Comparison of ENCODE assay signal across 13 cellular contexts in the genomic region with DNA sequence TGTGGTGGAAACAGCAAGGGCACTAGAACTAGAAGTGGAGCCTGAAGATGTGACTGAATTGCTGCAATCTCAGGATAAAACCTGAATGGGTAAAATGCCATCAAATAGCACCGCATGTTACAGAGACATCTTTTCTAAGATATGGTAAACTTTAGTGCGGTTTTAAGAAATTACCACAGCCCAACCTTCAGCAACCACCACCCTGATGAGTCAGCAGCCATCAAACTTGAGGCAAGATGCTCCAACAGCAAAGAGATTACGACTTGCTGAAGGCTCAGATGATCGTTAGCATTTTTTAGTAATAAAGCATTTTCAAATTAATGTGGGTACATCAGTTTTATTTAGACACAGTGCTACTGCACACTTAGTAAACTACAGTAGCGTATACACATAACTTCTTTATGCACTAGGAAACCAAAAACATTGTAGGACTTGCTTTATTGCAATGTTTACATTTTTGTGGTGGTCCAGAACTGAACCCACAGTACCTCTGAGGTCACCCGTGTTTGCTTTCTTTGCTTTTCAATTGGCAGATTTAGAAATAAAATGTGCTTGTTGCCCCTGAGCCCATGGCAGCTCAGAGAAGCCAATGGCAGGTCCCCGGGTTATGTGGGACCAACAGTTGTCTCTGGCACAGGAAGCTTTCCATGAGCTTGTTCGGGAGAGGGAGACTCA. TPM values are rescaled to one million over a fixed set of nuclear protein-coding genes. Genes with fewer than 3 reads are reported as not detected.
A peak's percentile ranks its signal among the peaks of the same experiment; 100 is the strongest.
DNase-seq lines count a peak whose midpoint lies in the region; ATAC-seq and TF ChIP-seq lines count a peak whose summit lies in the region.
"Had no signal": no experiment of that assay in that cellular context is flagged by ENCODE, and none has a peak within 500 bp of the region (broad histone marks: within the 10 kb centered on the region; RNA-seq: fewer than 3 reads in every experiment).

No MANE protein-coding gene starts in this region.

- DNase-seq in activated CD4-positive, alpha-beta T cell treated with anti-CD3 and anti-CD28 coated beads for 36 hours = peak; percentile 37
- no peak for DNase-seq in activated CD4-positive, alpha-beta T cell treated with anti-CD3 and anti-CD28 coated beads for 4 hours
- DNase-seq in M059J (ENCODE audit: low read depth) = peak; percentile 86
- DNase-seq in activated naive CD8-positive, alpha-beta T cell treated with anti-CD3 and anti-CD28 coated beads, Interleukin-2, amount 10 ng/mL, durations not matched to agents 7 days and 5 days = no peak
- peak; percentile 92 for DNase-seq in mesenchymal stem cell
- no peak for DNase-seq in medulla oblongata (ENCODE audit: extremely low spot score)
- no peak for DNase-seq in osteocyte (ENCODE audit: extremely low spot score, unreplicated experiment)
- DNase-seq: activated CD4-positive, alpha-beta T cell treated with anti-CD3 and anti-CD28 coated beads, Interleukin-2, amount 50 U/mL, for 4 hours; NCI-H226; PC-9; spleen had no signal

- H3K79me1 ChIP-seq in mesenchymal stem cell (replicated peaks; ENCODE audit: low read length, poor library complexity, severe bottlenecking) = peaks cover 31% of the 10 kb centered on the region

- H3K23ac ChIP-seq in mesenchymal stem cell (ENCODE audit: low read length in 2 of 2) = no peak overlapping the region

- no peak overlapping the region for H3K4me2 ChIP-seq in mesenchymal stem cell (ENCODE audit: low read length, poor library complexity, severe bottlenecking)
- H3K4me2 ChIP-seq: PC-9 had no signal

- 52% methylated on average over 6 of the region's 8 CpGs for WGBS in mesenchymal stem cell

- H2BK5ac ChIP-seq in mesenchymal stem cell (ENCODE audit: low read depth, low read length, poor library complexity, severe bottlenecking) = no peak overlapping the region

- peaks cover 19% of the 10 kb centered on the region for H3K4me1 Mint-ChIP-seq in activated CD4-positive, alpha-beta T cell treated with anti-CD3 and anti-CD28 coated beads for 36 hours
- H3K4me1 Mint-ChIP-seq in activated naive CD8-positive, alpha-beta T cell treated with anti-CD3 and anti-CD28 coated beads, Interleukin-2, amount 10 ng/mL, durations not matched to agents 7 days and 5 days = peaks cover 22% of the 10 kb centered on the region
- H3K4me1 Mint-ChIP-seq in osteocyte (ENCODE audit: unreplicated experiment) = no peaks in the 10 kb centered on the region

- H3K36me3 Mint-ChIP-seq in activated CD4-positive, alpha-beta T cell treated with anti-CD3 and anti-CD28 coated beads for 36 hours (ENCODE audit: low read depth) = peaks cover 53% of the 10 kb centered on the region
- peaks cover 34% of the 10 kb centered on the region for H3K36me3 Mint-ChIP-seq in activated naive CD8-positive, alpha-beta T cell treated with anti-CD3 and anti-CD28 coated beads, Interleukin-2, amount 10 ng/mL, durations not matched to agents 7 days and 5 days
- H3K36me3 Mint-ChIP-seq in osteocyte (ENCODE audit: unreplicated experiment) = peaks cover 44% of the 10 kb centered on the region

- no peak overlapping the region for H2AK5ac ChIP-seq in mesenchymal stem cell (ENCODE audit: low read length, severe bottlenecking)

- no peak overlapping the region for H3K27ac ChIP-seq in mesenchymal stem cell (ENCODE audit: low read length, poor library complexity, severe bottlenecking)
- H3K27ac ChIP-seq: PC-9 had no signal

- H3K18ac ChIP-seq in mesenchymal stem cell (ENCODE audit: low read depth in 1 of 2, low read length in 2 of 2) = no peak overlapping the region

- intact Hi-C loops in activated CD4-positive, alpha-beta T cell treated with anti-CD3 and anti-CD28 coated beads for 36 hours (cut with DNase I, micrococcal nuclease) = no loop called here

- CTCF ChIA-PET in activated CD4-positive, alpha-beta T cell treated with anti-CD3 and anti-CD28 coated beads for 36 hours (lab: Charles Lee) = interaction anchor here (1.0 to 1.3 kb wide), 2 partner anchors 10 to 44 kb away, joined by 3 to 5 read pairs; no protein-coding TSS in a partner anchor

- H3K27me3 ChIP-seq in mesenchymal stem cell (ENCODE audit: control insufficient read depth in 1 of 2, insufficient read depth in 1 of 2, low read length in 2 of 2) = no peaks in the 10 kb centered on the region
- H3K27me3 ChIP-seq: spleen had no signal

- no peak overlapping the region for H3K4me3 Mint-ChIP-seq in activated CD4-positive, alpha-beta T cell treated with anti-CD3 and anti-CD28 coated beads for 36 hours
- peak overlapping the region; percentile 15 for H3K4me3 Mint-ChIP-seq in activated naive CD8-positive, alpha-beta T cell treated with anti-CD3 and anti-CD28 coated beads, Interleukin-2, amount 10 ng/mL, durations not matched to agents 7 days and 5 days
- no peak overlapping the region for H3K4me3 Mint-ChIP-seq in osteocyte (ENCODE audit: unreplicated experiment)

- no peak overlapping the region for H4K91ac ChIP-seq in mesenchymal stem cell (ENCODE audit: low read length)

- peaks cover 78 to 84% of the 10 kb centered on the region in 2 experiments for H3K36me3 ChIP-seq in mesenchymal stem cell (ENCODE audit: control insufficient read depth in 1 of 2, insufficient read depth in 2 of 2, low read depth in 1 of 2, low read length in 2 of 2)

- H3K4me1 ChIP-seq in mesenchymal stem cell (ENCODE audit: control insufficient read depth, insufficient read depth, low read depth, low read length) = no peaks in the 10 kb centered on the region

- H3K4me3 ChIP-seq in mesenchymal stem cell (ENCODE audit: insufficient read depth in 1 of 2, low read depth in 1 of 2, low read length in 2 of 2) = no peak overlapping the region
- H3K4me3 ChIP-seq: lung, PC-9, spleen had no signal

- H2BK120ac ChIP-seq in mesenchymal stem cell (ENCODE audit: low read depth, low read length) = no peak overlapping the region

- ATAC-seq in activated CD4-positive, alpha-beta T cell treated with anti-CD3 and anti-CD28 coated beads for 36 hours = peak; percentile 26
- ATAC-seq in activated naive CD8-positive, alpha-beta T cell treated with anti-CD3 and anti-CD28 coated beads, Interleukin-2, amount 10 ng/mL, durations not matched to agents 7 days and 5 days (ENCODE audit: low read depth) = peak; percentile 49
- no peak for ATAC-seq in GM21786 (IDR thresholded peaks at IDR 0.05; ENCODE audit: unreplicated experiment)

- no peak overlapping the region for H2BK15ac ChIP-seq in mesenchymal stem cell (ENCODE audit: low read depth, poor library complexity, severe bottlenecking)

- no peak overlapping the region for H3K27ac Mint-ChIP-seq in activated CD4-positive, alpha-beta T cell treated with anti-CD3 and anti-CD28 coated beads for 36 hours
- peak overlapping the region; percentile 6 for H3K27ac Mint-ChIP-seq in activated naive CD8-positive, alpha-beta T cell treated with anti-CD3 and anti-CD28 coated beads, Interleukin-2, amount 10 ng/mL, durations not matched to agents 7 days and 5 days
- no peak overlapping the region for H3K27ac Mint-ChIP-seq in osteocyte (ENCODE audit: unreplicated experiment)

- TF ChIP-seq CTCF in osteocyte (IDR thresholded peaks at IDR 0.05) = no peak

- no peaks in the 10 kb centered on the region for H3K9me3 ChIP-seq in mesenchymal stem cell (ENCODE audit: control insufficient read depth, low read length)
- H3K9me3 ChIP-seq: spleen had no signal

- no peak overlapping the region for H3K9ac ChIP-seq in mesenchymal stem cell (ENCODE audit: low read length)

- H2AFZ ChIP-seq in mesenchymal stem cell (ENCODE audit: low read depth, low read length) = no peak overlapping the region
- H2AFZ ChIP-seq: PC-9 had no signal

- no peak overlapping the region for H3K14ac ChIP-seq in mesenchymal stem cell (ENCODE audit: low read length in 2 of 2)

- H3K4ac ChIP-seq in mesenchymal stem cell (ENCODE audit: low read depth in 1 of 2, low read length in 2 of 2) = no peak overlapping the region

- POLR2A ChIA-PET in activated CD4-positive, alpha-beta T cell treated with anti-CD3 and anti-CD28 coated beads for 36 hours (lab: Charles Lee) = no interaction called here
- POLR2A ChIA-PET in activated naive CD8-positive, alpha-beta T cell treated with anti-CD3 and anti-CD28 coated beads, Interleukin-2, amount 10 ng/mL, durations not matched to agents 7 days and 5 days (lab: Charles Lee) = interaction anchor here (0.6 kb wide), 2 partner anchors 22 to 30 kb away, joined by 3 to 4 read pairs; no protein-coding TSS in a partner anchor

- no peaks in the 10 kb centered on the region for H3K9me3 Mint-ChIP-seq in activated CD4-positive, alpha-beta T cell treated with anti-CD3 and anti-CD28 coated beads for 36 hours (ENCODE audit: low read depth)
- H3K9me3 Mint-ChIP-seq in activated naive CD8-positive, alpha-beta T cell treated with anti-CD3 and anti-CD28 coated beads, Interleukin-2, amount 10 ng/mL, durations not matched to agents 7 days and 5 days = no peaks in the 10 kb centered on the region
- no peaks in the 10 kb centered on the region for H3K9me3 Mint-ChIP-seq in osteocyte (ENCODE audit: unreplicated experiment)

- no peak overlapping the region for H4K8ac ChIP-seq in mesenchymal stem cell (ENCODE audit: low read length)

- H2BK12ac ChIP-seq in mesenchymal stem cell (ENCODE audit: low read length in 2 of 2) = no peak overlapping the region

- no peaks in the 10 kb centered on the region for H3K27me3 Mint-ChIP-seq in activated CD4-positive, alpha-beta T cell treated with anti-CD3 and anti-CD28 coated beads for 36 hours
- no peaks in the 10 kb centered on the region for H3K27me3 Mint-ChIP-seq in activated naive CD8-positive, alpha-beta T cell treated with anti-CD3 and anti-CD28 coated beads, Interleukin-2, amount 10 ng/mL, durations not matched to agents 7 days and 5 days
- H3K27me3 Mint-ChIP-seq in osteocyte (ENCODE audit: unreplicated experiment) = no peaks in the 10 kb centered on the region

RNA-seq across cellular contexts. Expression of gene GOLGA3, which starts 15.9 kb away (rescaled TPM):
- 10 to 100 TPM; 36.7 to 38.5 TPM for total RNA-seq in activated CD4-positive, alpha-beta T cell treated with anti-CD3 and anti-CD28 coated beads for 36 hours
- 46.1 and 98.9 TPM in 2 replicates for total RNA-seq in M059J (2014; rRNA removed; shearing (Covaris generic))
- total RNA-seq in activated naive CD8-positive, alpha-beta T cell treated with anti-CD3 and anti-CD28 coated beads, Interleukin-2, amount 10 ng/mL, durations not matched to agents 7 days and 5 days = 10 to 100 TPM; 63.8 to 64.7 TPM
- polyA plus RNA-seq in mesenchymal stem cell (2013, experiment 1 of 2) = 23.3 TPM
- polyA plus RNA-seq in mesenchymal stem cell (2013, experiment 2 of 2) = 20.0 TPM
- 104 and 114 TPM in 2 replicates for total RNA-seq in osteocyte

RNA-seq across cellular contexts. Expression of gene ANKLE2, which starts 51.1 kb away (rescaled TPM):
- total RNA-seq in activated CD4-positive, alpha-beta T cell treated with anti-CD3 and anti-CD28 coated beads for 36 hours = 100 to 1,000 TPM; 110 to 111 TPM
- total RNA-seq in M059J (2014; rRNA removed; shearing (Covaris generic)) = 47.4 and 57.4 TPM in 2 replicates
- 10 to 100 TPM; 90.3 to 92.9 TPM for total RNA-seq in activated naive CD8-positive, alpha-beta T cell treated with anti-CD3 and anti-CD28 coated beads, Interleukin-2, amount 10 ng/mL, durations not matched to agents 7 days and 5 days
- polyA plus RNA-seq in mesenchymal stem cell (2013, experiment 1 of 2) = 32.8 TPM
- 33.6 TPM for polyA plus RNA-seq in mesenchymal stem cell (2013, experiment 2 of 2)
- total RNA-seq in osteocyte = 69.5 and 70.0 TPM in 2 replicates

Comparison
In these comparisons a context has a peak if more than half of its experiments do, and no peak if none do; other contexts are left out.
1. DNase-seq: peak in activated CD4-positive, alpha-beta T cell treated with anti-CD3 and anti-CD28 coated beads for 36 hours (single experiment), M059J (single experiment) and mesenchymal stem cell (single experiment); none in activated CD4-positive, alpha-beta T cell treated with anti-CD3 and anti-CD28 coated beads for 4 hours (0 of 2), activated naive CD8-positive, alpha-beta T cell treated with anti-CD3 and anti-CD28 coated beads, Interleukin-2, amount 10 ng/mL, durations not matched to agents 7 days and 5 days (single experiment), medulla oblongata (single experiment) and osteocyte (single experiment).